ENCODE assay signal across 9 cellular contexts in genomic region chr1:35564037-35564883, GRCh38. TPM values are rescaled to one million over a fixed set of nuclear protein-coding genes. Genes with fewer than 3 reads are reported as not detected.
DNase-seq lines count a peak whose midpoint lies in the region; ATAC-seq and TF ChIP-seq lines count a peak whose summit lies in the region.
"Had no signal": no experiment of that assay in that cellular context is flagged by ENCODE, and none has a peak within 500 bp of the region (broad histone marks: within the 10 kb centered on the region; RNA-seq: fewer than 3 reads in every experiment).

No MANE protein-coding gene starts in this region.

- H3K4me3 Mint-ChIP-seq in naive thymus-derived CD4-positive, alpha-beta T cell: peak overlapping the region in 1 of 10 donors; percentile 56
- no peak overlapping the region for H3K4me3 Mint-ChIP-seq in stimulated activated naive B cell treated with anti-CD40 and anti-IgM and Interleukin-4, amounts not matched to agents 10 μg/mL and 1 μg/mL and 100 μg/mL, for 72 hours
- H3K4me3 Mint-ChIP-seq: dendritic cell treated with granulocyte-macrophage colony-stimulating factor and Interleukin-4, amounts not matched to agents 40 ng/mL and 50 ng/mL, for 4 days had no signal

- intact Hi-C loops in naive thymus-derived CD4-positive, alpha-beta T cell (cut with micrococcal nuclease): loop anchor here (1.0 to 2.0 kb wide), 3 partner anchors 57 to 210 kb away; no protein-coding TSS in a partner anchor

- H3K36me3 ChIP-seq in OCI-LY1 (ENCODE audit: insufficient read depth, low read length): peaks cover 14% of the 10 kb centered on the region; the same call in 1 of the 2 replicates
- H3K36me3 ChIP-seq in naive thymus-derived CD4-positive, alpha-beta T cell (ENCODE audit: control insufficient read depth in 2 of 3, insufficient read depth in 3 of 3, low read length in 3 of 3): peaks cover 0 to 24% (median 0%) of the 10 kb centered on the region in 3 experiments

- POLR2A ChIA-PET in naive thymus-derived CD4-positive, alpha-beta T cell (lab: Charles Lee): interaction anchor here (0.6 to 1.5 kb wide), 5 partner anchors 8 to 153 kb away, joined by 3 to 10 read pairs (median 4); no protein-coding TSS in a partner anchor

- no peaks in the 10 kb centered on the region for H3K27me3 Mint-ChIP-seq in naive thymus-derived CD4-positive, alpha-beta T cell
- H3K27me3 Mint-ChIP-seq in stimulated activated naive B cell treated with anti-CD40 and anti-IgM and Interleukin-4, amounts not matched to agents 10 μg/mL and 1 μg/mL and 100 μg/mL, for 72 hours: no peaks in the 10 kb centered on the region
- H3K27me3 Mint-ChIP-seq: dendritic cell treated with granulocyte-macrophage colony-stimulating factor and Interleukin-4, amounts not matched to agents 40 ng/mL and 50 ng/mL, for 4 days had no signal

- no peak overlapping the region for H3K9ac ChIP-seq in OCI-LY1 (ENCODE audit: low read length)

- peak overlapping the region in 7 of 9 donors; percentile 23 to 91 (median 60) for H3K27ac Mint-ChIP-seq in naive thymus-derived CD4-positive, alpha-beta T cell
- no peak overlapping the region for H3K27ac Mint-ChIP-seq in stimulated activated naive B cell treated with anti-CD40 and anti-IgM and Interleukin-4, amounts not matched to agents 10 μg/mL and 1 μg/mL and 100 μg/mL, for 72 hours
- H3K27ac Mint-ChIP-seq: dendritic cell treated with granulocyte-macrophage colony-stimulating factor and Interleukin-4, amounts not matched to agents 40 ng/mL and 50 ng/mL, for 4 days had no signal

- H3K27me3 ChIP-seq in OCI-LY1 (ENCODE audit: insufficient read depth, low read length): no peaks in the 10 kb centered on the region
- H3K27me3 ChIP-seq in naive thymus-derived CD4-positive, alpha-beta T cell (ENCODE audit: control insufficient read depth in 2 of 2, insufficient read depth in 2 of 2, low read length in 2 of 2): no peaks in the 10 kb centered on the region

- H3K4me3 ChIP-seq in OCI-LY1 (ENCODE audit: low read depth, low read length, poor library complexity, severe bottlenecking): no peak overlapping the region
- no peak overlapping the region for H3K4me3 ChIP-seq in epithelial cell of proximal tubule (ENCODE audit: low read depth, low read length)
- no peak overlapping the region for H3K4me3 ChIP-seq in naive thymus-derived CD4-positive, alpha-beta T cell (ENCODE audit: low read length)

- no peaks in the 10 kb centered on the region for H3K9me3 Mint-ChIP-seq in naive thymus-derived CD4-positive, alpha-beta T cell
- no peaks in the 10 kb centered on the region for H3K9me3 Mint-ChIP-seq in stimulated activated naive B cell treated with anti-CD40 and anti-IgM and Interleukin-4, amounts not matched to agents 10 μg/mL and 1 μg/mL and 100 μg/mL, for 72 hours
- H3K9me3 Mint-ChIP-seq: dendritic cell treated with granulocyte-macrophage colony-stimulating factor and Interleukin-4, amounts not matched to agents 40 ng/mL and 50 ng/mL, for 4 days had no signal

- H2AFZ ChIP-seq in OCI-LY1 (ENCODE audit: low read length): no peak overlapping the region

- no peak overlapping the region for H3K4me2 ChIP-seq in OCI-LY1 (ENCODE audit: low read length)

- peak; percentile 51 for DNase-seq in DMS53 treated with DMSO at 0.1 percent for 48 hours (lab: John Stamatoyannopoulos, UW; ENCODE audit: unreplicated experiment)
- peak; percentile 66 for DNase-seq in HT1080 (ENCODE audit: low read depth)
- DNase-seq in activated CD8-positive, alpha-beta memory T cell treated with anti-CD3 and anti-CD28 coated beads, Interleukin-2, amount 50 U/mL, for 24 hours (ENCODE audit: extremely low read depth): peak; percentile 63
- no peak for DNase-seq in epithelial cell of proximal tubule (ENCODE audit: low read depth)
- peak; percentile 58 to 82 (median 70) for DNase-seq in naive thymus-derived CD4-positive, alpha-beta T cell
- DNase-seq in stimulated activated naive B cell treated with anti-CD40 and anti-IgM and Interleukin-4, amounts not matched to agents 10 μg/mL and 1 μg/mL and 100 μg/mL, for 72 hours: peak; percentile 51

- TF ChIP-seq CTCF in OCI-LY1 (IDR thresholded peaks at IDR 0.05; ENCODE audit: low read length) (peak; percentile 77), epithelial cell of proximal tubule (conservative IDR thresholded peaks at IDR 0.05; ENCODE audit: low read depth, low read length) (peak; percentile 77)

- no peak overlapping the region for H3K27ac ChIP-seq in OCI-LY1 (ENCODE audit: low read depth, low read length, poor library complexity, severe bottlenecking)
- H3K27ac ChIP-seq in naive thymus-derived CD4-positive, alpha-beta T cell (ENCODE audit: low read depth, low read length): no peak overlapping the region

- peaks cover 25 to 41% (median 31%) of the 10 kb centered on the region in 7 donors for H3K4me1 Mint-ChIP-seq in naive thymus-derived CD4-positive, alpha-beta T cell
- H3K4me1 Mint-ChIP-seq in stimulated activated naive B cell treated with anti-CD40 and anti-IgM and Interleukin-4, amounts not matched to agents 10 μg/mL and 1 μg/mL and 100 μg/mL, for 72 hours: peaks cover 21 to 39% of the 10 kb centered on the region in 2 donors

- no peaks in the 10 kb centered on the region for H3K9me3 ChIP-seq in OCI-LY1 (ENCODE audit: low read length)
- no peaks in the 10 kb centered on the region for H3K9me3 ChIP-seq in naive thymus-derived CD4-positive, alpha-beta T cell (ENCODE audit: control insufficient read depth in 2 of 3, low read length in 3 of 3)

- peaks cover 0 to 10% (median 3%) of the 10 kb centered on the region in 5 donors for H3K36me3 Mint-ChIP-seq in naive thymus-derived CD4-positive, alpha-beta T cell
- peaks cover 11 to 20% of the 10 kb centered on the region in 2 donors for H3K36me3 Mint-ChIP-seq in stimulated activated naive B cell treated with anti-CD40 and anti-IgM and Interleukin-4, amounts not matched to agents 10 μg/mL and 1 μg/mL and 100 μg/mL, for 72 hours

- no peaks in the 10 kb centered on the region for H3K79me2 ChIP-seq in OCI-LY1 (ENCODE audit: insufficient read depth, low read length)

- CTCF ChIA-PET in naive thymus-derived CD4-positive, alpha-beta T cell (lab: Charles Lee): interaction anchor here (0.6 to 5.7 kb wide), 19 partner anchors 8 to 365 kb away, joined by 3 to 97 read pairs (median 5); partner anchors contain the start of gene C1orf216

- peak; percentile 79 for ATAC-seq in naive thymus-derived CD4-positive, alpha-beta T cell
- peak; percentile 79 to 83 for ATAC-seq in stimulated activated naive B cell treated with anti-CD40 and anti-IgM and Interleukin-4, amounts not matched to agents 10 μg/mL and 1 μg/mL and 100 μg/mL, for 72 hours (replicated peaks)
- ATAC-seq in HG02840 (IDR thresholded peaks at IDR 0.05; ENCODE audit: low FRiP score, unreplicated experiment): no peak

- H4K20me1 ChIP-seq in OCI-LY1 (ENCODE audit: insufficient read depth, low read length): no peaks in the 10 kb centered on the region

- H3K9me2 ChIP-seq in OCI-LY1 (ENCODE audit: low read depth, low read length): no peaks in the 10 kb centered on the region

- peaks cover 2% of the 10 kb centered on the region; the same call in 1 of the 2 replicates for H3F3A ChIP-seq in OCI-LY1 (ENCODE audit: insufficient read depth, low read length)

- H3K4me1 ChIP-seq in OCI-LY1 (ENCODE audit: insufficient read depth, low read length, severe bottlenecking): peaks cover 1% of the 10 kb centered on the region
- H3K4me1 ChIP-seq in naive thymus-derived CD4-positive, alpha-beta T cell (ENCODE audit: control insufficient read depth in 2 of 2, insufficient read depth in 2 of 2, low read length in 2 of 2): no peaks in the 10 kb centered on the region

RNA-seq across cellular contexts. Expression of gene NCDN, which starts 6.7 kb away (rescaled TPM):
- 49.9 and 57.6 TPM in 2 replicates for total RNA-seq in HT1080 (2014; rRNA removed; shearing (Covaris generic))
- polyA plus RNA-seq in HT1080 (2015; cell fraction: cytosol; rRNA removed): 40.2 and 46.8 TPM in 2 replicates
- polyA plus RNA-seq in HT1080 (2015; cell fraction: nucleus; rRNA removed): 79.5 and 89.7 TPM in 2 replicates
- total RNA-seq in epithelial cell of proximal tubule: 12.5 and 15.2 TPM in 2 replicates
- 10 to 100 TPM; 19.4 to 38.6 (median 26.4) TPM for total RNA-seq in naive thymus-derived CD4-positive, alpha-beta T cell
- polyA plus RNA-seq in naive thymus-derived CD4-positive, alpha-beta T cell: 10 to 100 TPM; 17.1 to 23.9 TPM

RNA-seq across cellular contexts. Expression of gene KIAA0319L, which starts 7.1 kb away (rescaled TPM):
- total RNA-seq in HT1080 (2014; rRNA removed; shearing (Covaris generic)): 37.6 and 37.8 TPM in 2 replicates
- polyA plus RNA-seq in HT1080 (2015; cell fraction: cytosol; rRNA removed): 47.0 and 54.9 TPM in 2 replicates
- polyA plus RNA-seq in HT1080 (2015; cell fraction: nucleus; rRNA removed): 109 and 125 TPM in 2 replicates
- 26.2 and 45.7 TPM in 2 replicates for total RNA-seq in epithelial cell of proximal tubule
- 10 to 100 TPM; 62.0 to 79.7 (median 65.6) TPM for total RNA-seq in naive thymus-derived CD4-positive, alpha-beta T cell
- 10 to 100 TPM; 22.2 to 36.6 TPM for polyA plus RNA-seq in naive thymus-derived CD4-positive, alpha-beta T cell

RNA-seq across cellular contexts. Expression of gene TFAP2E, which starts 8.9 kb away (rescaled TPM):
- total RNA-seq in HT1080 (2014; rRNA removed; shearing (Covaris generic)): not detected in 2 replicates
- polyA plus RNA-seq in HT1080 (2015; cell fraction: cytosol; rRNA removed): 0.06 TPM in 1 of 2 replicates, not detected in the other
- polyA plus RNA-seq in HT1080 (2015; cell fraction: nucleus; rRNA removed): 0.75 and 0.91 TPM in 2 replicates
- total RNA-seq in epithelial cell of proximal tubule: 1.0 TPM in 2 replicates
- total RNA-seq in naive thymus-derived CD4-positive, alpha-beta T cell: 1 to 10 TPM in 4 of 5 experiments, under 1 TPM in 1; 0.77 to 4.2 (median 2.8) TPM
- under 1 TPM; 0.13 to 0.51 TPM for polyA plus RNA-seq in naive thymus-derived CD4-positive, alpha-beta T cell
